1 cellular context compared by ENCODE assay signal in the genomic region with DNA sequence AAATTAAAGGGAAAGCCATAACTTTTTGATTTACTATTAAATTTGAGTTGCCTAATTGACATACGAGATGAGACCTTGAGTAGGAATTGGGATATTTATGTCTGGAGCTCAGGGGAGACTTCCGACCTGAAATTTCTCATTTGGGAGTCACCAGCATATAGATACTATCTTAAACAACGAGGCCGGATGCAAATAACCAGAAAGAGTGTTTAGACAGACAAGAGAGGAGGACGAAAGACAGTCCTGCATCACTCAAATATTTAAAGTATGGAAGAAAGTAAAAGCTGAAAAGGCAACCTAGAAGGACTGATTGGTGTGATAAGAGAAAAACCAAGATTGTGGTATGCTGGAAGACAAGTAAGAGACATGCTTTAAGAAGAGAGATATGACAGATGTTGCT.
TF ChIP-seq lines count a peak whose summit lies in the region.

No MANE protein-coding gene starts in this region.

TF ChIP-seq in SK-N-SH treated with all-trans-retinoic acid at 6 μM for 48 hours, 23 proteins besides CTCF, POLR2A, EP300 and RAD21 (continued from another document):
- TF ChIP-seq, protein P1, sequence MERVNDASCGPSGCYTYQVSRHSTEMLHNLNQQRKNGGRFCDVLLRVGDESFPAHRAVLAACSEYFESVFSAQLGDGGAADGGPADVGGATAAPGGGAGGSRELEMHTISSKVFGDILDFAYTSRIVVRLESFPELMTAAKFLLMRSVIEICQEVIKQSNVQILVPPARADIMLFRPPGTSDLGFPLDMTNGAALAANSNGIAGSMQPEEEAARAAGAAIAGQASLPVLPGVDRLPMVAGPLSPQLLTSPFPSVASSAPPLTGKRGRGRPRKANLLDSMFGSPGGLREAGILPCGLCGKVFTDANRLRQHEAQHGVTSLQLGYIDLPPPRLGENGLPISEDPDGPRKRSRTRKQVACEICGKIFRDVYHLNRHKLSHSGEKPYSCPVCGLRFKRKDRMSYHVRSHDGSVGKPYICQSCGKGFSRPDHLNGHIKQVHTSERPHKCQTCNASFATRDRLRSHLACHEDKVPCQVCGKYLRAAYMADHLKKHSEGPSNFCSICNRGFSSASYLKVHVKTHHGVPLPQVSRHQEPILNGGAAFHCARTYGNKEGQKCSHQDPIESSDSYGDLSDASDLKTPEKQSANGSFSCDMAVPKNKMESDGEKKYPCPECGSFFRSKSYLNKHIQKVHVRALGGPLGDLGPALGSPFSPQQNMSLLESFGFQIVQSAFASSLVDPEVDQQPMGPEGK (CRISPR knock-in tag; IDR thresholded peaks at IDR 0.05; ENCODE audit: borderline replicate concordance) = no peak
- TF ChIP-seq PPARA (CRISPR knock-in tag; IDR thresholded peaks at IDR 0.05; ENCODE audit: borderline replicate concordance) = no peak
